In the genomic region with DNA sequence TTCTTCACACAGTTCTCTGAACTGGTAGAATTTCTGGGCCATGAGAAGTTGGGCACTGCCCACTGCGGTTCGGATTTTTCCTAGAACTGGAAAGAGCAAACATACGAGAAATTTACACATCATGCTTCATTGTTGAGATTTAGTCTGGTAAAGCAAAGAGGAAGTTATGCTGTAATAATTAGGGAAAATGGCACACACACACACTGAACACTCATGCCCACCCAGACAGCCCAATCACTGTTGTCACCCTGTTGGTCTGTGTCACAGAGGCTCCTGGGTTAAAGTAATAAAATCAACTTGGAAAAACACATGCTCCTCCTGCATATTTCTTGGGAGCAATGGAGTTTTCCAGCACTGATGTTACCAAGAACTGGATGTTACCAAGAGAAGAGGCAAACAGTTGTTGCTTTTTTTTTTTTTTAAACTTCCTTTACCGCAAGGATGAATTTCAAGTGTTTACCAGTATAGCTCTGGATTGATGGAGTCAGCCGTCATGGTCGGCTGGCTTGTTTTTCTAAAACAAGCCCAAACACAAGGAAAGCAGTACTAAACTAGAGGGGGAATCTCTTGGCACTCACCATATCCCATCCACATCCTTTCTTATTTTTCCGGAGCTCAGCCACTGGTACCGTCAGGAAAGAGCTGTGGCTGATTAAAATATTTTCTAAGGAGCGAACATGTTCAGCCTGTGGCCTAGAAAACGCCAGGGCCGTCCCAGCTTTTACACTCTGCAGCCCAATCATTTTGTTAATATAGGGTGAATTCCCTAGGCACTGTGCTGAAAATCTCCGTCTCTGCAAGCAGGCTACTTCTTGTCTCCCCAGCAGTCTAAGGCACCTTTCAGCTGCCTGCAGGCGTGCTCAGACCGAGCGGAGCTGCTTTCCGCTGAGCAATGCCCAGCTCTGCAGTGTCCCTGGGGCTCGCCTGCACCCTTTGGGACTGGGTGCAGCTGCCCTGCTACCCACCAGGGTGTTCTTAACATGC, we compare ENCODE assay signal across 1 cellular context.
TF ChIP-seq lines count a peak whose summit lies in the region.

No MANE protein-coding gene starts in this region.

TF ChIP-seq in HCT116, 20 proteins besides CTCF, POLR2A, EP300 and RAD21 (continued from another document):
- TF ChIP-seq, protein P1, sequence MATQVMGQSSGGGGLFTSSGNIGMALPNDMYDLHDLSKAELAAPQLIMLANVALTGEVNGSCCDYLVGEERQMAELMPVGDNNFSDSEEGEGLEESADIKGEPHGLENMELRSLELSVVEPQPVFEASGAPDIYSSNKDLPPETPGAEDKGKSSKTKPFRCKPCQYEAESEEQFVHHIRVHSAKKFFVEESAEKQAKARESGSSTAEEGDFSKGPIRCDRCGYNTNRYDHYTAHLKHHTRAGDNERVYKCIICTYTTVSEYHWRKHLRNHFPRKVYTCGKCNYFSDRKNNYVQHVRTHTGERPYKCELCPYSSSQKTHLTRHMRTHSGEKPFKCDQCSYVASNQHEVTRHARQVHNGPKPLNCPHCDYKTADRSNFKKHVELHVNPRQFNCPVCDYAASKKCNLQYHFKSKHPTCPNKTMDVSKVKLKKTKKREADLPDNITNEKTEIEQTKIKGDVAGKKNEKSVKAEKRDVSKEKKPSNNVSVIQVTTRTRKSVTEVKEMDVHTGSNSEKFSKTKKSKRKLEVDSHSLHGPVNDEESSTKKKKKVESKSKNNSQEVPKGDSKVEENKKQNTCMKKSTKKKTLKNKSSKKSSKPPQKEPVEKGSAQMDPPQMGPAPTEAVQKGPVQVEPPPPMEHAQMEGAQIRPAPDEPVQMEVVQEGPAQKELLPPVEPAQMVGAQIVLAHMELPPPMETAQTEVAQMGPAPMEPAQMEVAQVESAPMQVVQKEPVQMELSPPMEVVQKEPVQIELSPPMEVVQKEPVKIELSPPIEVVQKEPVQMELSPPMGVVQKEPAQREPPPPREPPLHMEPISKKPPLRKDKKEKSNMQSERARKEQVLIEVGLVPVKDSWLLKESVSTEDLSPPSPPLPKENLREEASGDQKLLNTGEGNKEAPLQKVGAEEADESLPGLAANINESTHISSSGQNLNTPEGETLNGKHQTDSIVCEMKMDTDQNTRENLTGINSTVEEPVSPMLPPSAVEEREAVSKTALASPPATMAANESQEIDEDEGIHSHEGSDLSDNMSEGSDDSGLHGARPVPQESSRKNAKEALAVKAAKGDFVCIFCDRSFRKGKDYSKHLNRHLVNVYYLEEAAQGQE (IDR thresholded peaks at IDR 0.05; ENCODE audit: low read depth), result no peak
- TF ChIP-seq CEBPB (IDR thresholded peaks at IDR 0.05; ENCODE audit: low read depth) (no peak), SIN3A (IDR thresholded peaks at IDR 0.05; ENCODE audit: low read depth) (no peak), EZH2 (IDR thresholded peaks at IDR 0.05) (no peak), CBX3 (IDR thresholded peaks at IDR 0.05; ENCODE audit: low read depth) (no peak), TCF7L2 (IDR thresholded peaks at IDR 0.05; ENCODE audit: borderline replicate concordance, extremely low read depth, insufficient read depth, insufficient read length) (no peak), ZFX (IDR thresholded peaks at IDR 0.05) (no peak), JUND (IDR thresholded peaks at IDR 0.05) (no peak), FOSL1 (IDR thresholded peaks at IDR 0.05; ENCODE audit: low read depth) (no peak), EGR1 (IDR thresholded peaks at IDR 0.05; ENCODE audit: low read depth) (no peak), POLR2AphosphoS5 (IDR thresholded peaks at IDR 0.05; ENCODE audit: low read depth, low read length) (no peak), ZNF274 (IDR thresholded peaks at IDR 0.05; ENCODE audit: low read depth, low read length) (no peak), YY1 (IDR thresholded peaks at IDR 0.05; ENCODE audit: extremely low read depth, insufficient replicate concordance, low read depth, low read length) (no peak), SRF (IDR thresholded peaks at IDR 0.05; ENCODE audit: low read depth) (no peak)
- TF ChIP-seq, protein P2, sequence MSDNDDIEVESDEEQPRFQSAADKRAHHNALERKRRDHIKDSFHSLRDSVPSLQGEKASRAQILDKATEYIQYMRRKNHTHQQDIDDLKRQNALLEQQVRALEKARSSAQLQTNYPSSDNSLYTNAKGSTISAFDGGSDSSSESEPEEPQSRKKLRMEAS (IDR thresholded peaks at IDR 0.05), result no peak
TF ChIP-seq in HCT116: peak in this region for 0.
